In genomic region chr14:89721330-89721729, GRCh38 we compare ENCODE assay signal across 10 cellular contexts.
DNase-seq lines count a peak whose midpoint lies in the region; ATAC-seq, FAIRE-seq and TF ChIP-seq lines count a peak whose summit lies in the region.
"Had no signal": no experiment of that assay in that cellular context is flagged by ENCODE, and none has a peak within 500 bp of the region (broad histone marks: within the 10 kb centered on the region; RNA-seq: fewer than 3 reads in every experiment).

No MANE protein-coding gene starts in this region.

- H3K27ac ChIP-seq in HUES48 (ENCODE audit: low read depth, low read length), result peak overlapping the region; percentile 72
- H3K27ac ChIP-seq in naive thymus-derived CD4-positive, alpha-beta T cell (ENCODE audit: low read depth, low read length), result peak overlapping the region; percentile 70

- no peak for TF ChIP-seq CTCF in CD14-positive monocyte (IDR thresholded peaks at IDR 0.05)

- H3K27me3 Mint-ChIP-seq in CD14-positive monocyte (ENCODE audit: low read depth in 3 of 3), result peaks cover 0 to 9% (median 1%) of the 10 kb centered on the region in 3 donors
- no peaks in the 10 kb centered on the region for H3K27me3 Mint-ChIP-seq in activated naive CD8-positive, alpha-beta T cell treated with anti-CD3 and anti-CD28 coated beads, Interleukin-2, amount 10 ng/mL, durations not matched to agents 7 days and 5 days
- H3K27me3 Mint-ChIP-seq in naive thymus-derived CD4-positive, alpha-beta T cell, result no peaks in the 10 kb centered on the region

- H3K4me3 ChIP-seq in HUES48 (ENCODE audit: low read depth, low read length), result no peak overlapping the region; the same call in 1 of the 2 replicates
- peak overlapping the region; percentile 33 for H3K4me3 ChIP-seq in naive thymus-derived CD4-positive, alpha-beta T cell (ENCODE audit: low read length)

- no peaks in the 10 kb centered on the region for H3K9me3 ChIP-seq in HUES48 (ENCODE audit: control insufficient read depth, insufficient read depth, low read length)
- H3K9me3 ChIP-seq in naive thymus-derived CD4-positive, alpha-beta T cell (ENCODE audit: control insufficient read depth in 2 of 3, low read length in 3 of 3), result no peaks in the 10 kb centered on the region

- DNase-seq in CD14-positive monocyte (ENCODE audit: low spot score) (no peak), HTR-8/SVneo (ENCODE audit: insufficient read length, low spot score) (no peak), globus pallidus (ENCODE audit: low spot score) (no peak), SHP77 (lab: John Stamatoyannopoulos, UW) (no peak)
- no peak for DNase-seq in activated naive CD8-positive, alpha-beta T cell treated with anti-CD3 and anti-CD28 coated beads, Interleukin-2, amount 10 ng/mL, durations not matched to agents 7 days and 5 days
- no peak for DNase-seq in naive thymus-derived CD4-positive, alpha-beta T cell
- DNase-seq: T1000 had no signal

- peaks cover 29% of the 10 kb centered on the region for H3K4me1 ChIP-seq in HUES48 (ENCODE audit: control insufficient read depth, insufficient read depth, low read length)
- peaks cover 77 to 83% of the 10 kb centered on the region in 2 donors for H3K4me1 ChIP-seq in naive thymus-derived CD4-positive, alpha-beta T cell (ENCODE audit: control insufficient read depth in 2 of 2, insufficient read depth in 2 of 2, low read length in 2 of 2)

- CTCF ChIA-PET in naive thymus-derived CD4-positive, alpha-beta T cell (lab: Charles Lee), result interaction anchor here (0.6 to 2.7 kb wide), 9 partner anchors 13 to 107 kb away, joined by 3 to 21 read pairs (median 4); no protein-coding TSS in a partner anchor

- H3K27me3 ChIP-seq in HUES48 (ENCODE audit: control insufficient read depth, insufficient read depth, low read length), result no peaks in the 10 kb centered on the region
- no peaks in the 10 kb centered on the region for H3K27me3 ChIP-seq in naive thymus-derived CD4-positive, alpha-beta T cell (ENCODE audit: control insufficient read depth in 2 of 2, insufficient read depth in 2 of 2, low read length in 2 of 2)

- no peak for FAIRE-seq in HTR-8/SVneo (lab: Jason Lieb, UNC)

- peaks cover 78% of the 10 kb centered on the region for H3K4me1 Mint-ChIP-seq in CD14-positive monocyte
- peaks cover 73% of the 10 kb centered on the region for H3K4me1 Mint-ChIP-seq in activated naive CD8-positive, alpha-beta T cell treated with anti-CD3 and anti-CD28 coated beads, Interleukin-2, amount 10 ng/mL, durations not matched to agents 7 days and 5 days
- peaks cover 73 to 100% (median 94%) of the 10 kb centered on the region in 7 donors for H3K4me1 Mint-ChIP-seq in naive thymus-derived CD4-positive, alpha-beta T cell

- peak overlapping the region; percentile 48 to 80 for H3K4me3 Mint-ChIP-seq in CD14-positive monocyte
- peak overlapping the region; percentile 74 for H3K4me3 Mint-ChIP-seq in activated naive CD8-positive, alpha-beta T cell treated with anti-CD3 and anti-CD28 coated beads, Interleukin-2, amount 10 ng/mL, durations not matched to agents 7 days and 5 days
- H3K4me3 Mint-ChIP-seq in naive thymus-derived CD4-positive, alpha-beta T cell, result peak overlapping the region; percentile 65 to 81 (median 73)
- H3K4me3 Mint-ChIP-seq: nephron had no signal

- no peak overlapping the region; the same call in 1 of the 2 replicates for H3K9ac ChIP-seq in HUES48 (ENCODE audit: low read depth, low read length)

- POLR2A ChIA-PET in activated naive CD8-positive, alpha-beta T cell treated with anti-CD3 and anti-CD28 coated beads, Interleukin-2, amount 10 ng/mL, durations not matched to agents 7 days and 5 days (lab: Charles Lee), result interaction anchor here (0.7 to 3.0 kb wide), 12 partner anchors 18 to 291 kb away, joined by 3 to 40 read pairs (median 6); no protein-coding TSS in a partner anchor
- POLR2A ChIA-PET in naive thymus-derived CD4-positive, alpha-beta T cell (lab: Charles Lee), result interaction anchor here (0.6 to 3.3 kb wide), 27 partner anchors 13 to 305 kb away, joined by 3 to 68 read pairs (median 5); no protein-coding TSS in a partner anchor

- no peak for ATAC-seq in activated naive CD8-positive, alpha-beta T cell treated with anti-CD3 and anti-CD28 coated beads, Interleukin-2, amount 10 ng/mL, durations not matched to agents 7 days and 5 days (ENCODE audit: low read depth)
- ATAC-seq in naive thymus-derived CD4-positive, alpha-beta T cell, result no peak
- no peak for ATAC-seq in HG02571 (IDR thresholded peaks at IDR 0.05; ENCODE audit: unreplicated experiment)

- peaks cover 0 to 12% (median 3%) of the 10 kb centered on the region in 7 donors for H3K9me3 Mint-ChIP-seq in CD14-positive monocyte
- H3K9me3 Mint-ChIP-seq in activated naive CD8-positive, alpha-beta T cell treated with anti-CD3 and anti-CD28 coated beads, Interleukin-2, amount 10 ng/mL, durations not matched to agents 7 days and 5 days, result no peaks in the 10 kb centered on the region
- H3K9me3 Mint-ChIP-seq in naive thymus-derived CD4-positive, alpha-beta T cell, result peaks cover 0 to 13% (median 1%) of the 10 kb centered on the region in 11 donors
- H3K9me3 Mint-ChIP-seq: nephron had no signal

- intact Hi-C loops in CD14-positive monocyte (cut with micrococcal nuclease), result no loop called here
- intact Hi-C loops in naive thymus-derived CD4-positive, alpha-beta T cell (cut with micrococcal nuclease), result loop anchor here (1.0 to 5.0 kb wide), 14 partner anchors 20 to 1526 kb away; partner anchors contain the start of genes EFCAB11 (in 2 of the 2), FOXN3 (in 1 of the 2) and TDP1 (in 1 of the 2)

- H3K36me3 ChIP-seq in HUES48 (ENCODE audit: control insufficient read depth, insufficient read depth, low read length), result no peaks in the 10 kb centered on the region
- no peaks in the 10 kb centered on the region for H3K36me3 ChIP-seq in naive thymus-derived CD4-positive, alpha-beta T cell (ENCODE audit: control insufficient read depth in 2 of 3, insufficient read depth in 3 of 3, low read length in 3 of 3)

- H3K27ac Mint-ChIP-seq in CD14-positive monocyte, result peak overlapping the region; percentile 91 to 99 (median 98)
- H3K27ac Mint-ChIP-seq in activated naive CD8-positive, alpha-beta T cell treated with anti-CD3 and anti-CD28 coated beads, Interleukin-2, amount 10 ng/mL, durations not matched to agents 7 days and 5 days, result peak overlapping the region; percentile 95
- peak overlapping the region; percentile 94 to 99 (median 98) for H3K27ac Mint-ChIP-seq in naive thymus-derived CD4-positive, alpha-beta T cell
- H3K27ac Mint-ChIP-seq: nephron had no signal

- no peaks in the 10 kb centered on the region for H3K36me3 Mint-ChIP-seq in CD14-positive monocyte
- peaks cover 8% of the 10 kb centered on the region for H3K36me3 Mint-ChIP-seq in activated naive CD8-positive, alpha-beta T cell treated with anti-CD3 and anti-CD28 coated beads, Interleukin-2, amount 10 ng/mL, durations not matched to agents 7 days and 5 days
- peaks cover 0 to 21% (median 3%) of the 10 kb centered on the region in 5 donors for H3K36me3 Mint-ChIP-seq in naive thymus-derived CD4-positive, alpha-beta T cell

Comparison
In these comparisons a context has a peak if more than half of its experiments do, and no peak if none do; other contexts are left out.
1. intact Hi-C loops: an anchor here in naive thymus-derived CD4-positive, alpha-beta T cell (1.0 to 5.0 kb wide); none called in CD14-positive monocyte.